1 cellular context compared by ENCODE assay signal in the genomic region with DNA sequence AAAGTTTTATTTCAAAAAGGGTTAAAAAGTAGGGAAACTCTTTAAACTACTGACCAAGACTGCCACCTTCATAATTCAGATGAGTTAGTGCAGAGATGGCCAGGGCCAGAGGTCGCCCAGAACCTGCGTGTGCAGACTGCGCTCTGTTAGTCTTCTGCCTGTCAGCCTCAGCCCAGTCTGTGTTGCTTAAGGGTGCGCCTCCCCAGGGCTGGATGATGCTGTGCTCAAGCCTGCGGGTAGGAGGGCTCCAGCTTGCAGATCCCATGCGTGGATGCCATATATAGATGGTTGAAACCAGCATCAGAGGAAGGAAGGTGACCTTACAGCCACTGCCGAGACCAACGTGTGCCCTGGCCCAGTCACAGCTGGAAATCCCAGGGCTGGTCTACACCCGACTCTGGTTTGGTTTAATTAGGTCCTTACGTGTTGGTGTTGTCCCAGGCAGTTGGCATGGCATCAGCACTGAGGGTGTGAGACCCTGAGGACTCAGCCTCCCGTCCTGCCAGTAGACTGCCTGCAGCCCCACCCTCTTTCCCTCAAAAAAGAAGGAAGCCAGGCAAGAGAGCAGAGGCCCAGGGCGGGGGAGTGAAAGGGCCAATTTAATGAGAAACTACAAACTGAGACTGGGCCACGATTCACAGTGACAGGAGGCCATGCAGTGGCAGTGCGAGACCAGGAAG.
TF ChIP-seq lines count a peak whose summit lies in the region.

No MANE protein-coding gene starts in this region.

TF ChIP-seq in H1, 55 proteins besides CTCF, POLR2A, EP300 and RAD21:
- TF ChIP-seq HDAC6 (IDR thresholded peaks at IDR 0.05; ENCODE audit: low read depth, low read length) (no peak), EZH2 (IDR thresholded peaks at IDR 0.05; ENCODE audit: low read depth, low read length, severe bottlenecking) (no peak), SIX5 (IDR thresholded peaks at IDR 0.05; ENCODE audit: low read depth, low read length) (no peak), SUZ12 (IDR thresholded peaks at IDR 0.05; ENCODE audit: low read length) (no peak), SP2 (IDR thresholded peaks at IDR 0.05; ENCODE audit: low read length) (no peak), POLR2AphosphoS5 (IDR thresholded peaks at IDR 0.05; ENCODE audit: low read depth, low read length) (no peak), CEBPB (IDR thresholded peaks at IDR 0.05; ENCODE audit: low read depth, low read length) (no peak)
- TF ChIP-seq, protein P1, sequence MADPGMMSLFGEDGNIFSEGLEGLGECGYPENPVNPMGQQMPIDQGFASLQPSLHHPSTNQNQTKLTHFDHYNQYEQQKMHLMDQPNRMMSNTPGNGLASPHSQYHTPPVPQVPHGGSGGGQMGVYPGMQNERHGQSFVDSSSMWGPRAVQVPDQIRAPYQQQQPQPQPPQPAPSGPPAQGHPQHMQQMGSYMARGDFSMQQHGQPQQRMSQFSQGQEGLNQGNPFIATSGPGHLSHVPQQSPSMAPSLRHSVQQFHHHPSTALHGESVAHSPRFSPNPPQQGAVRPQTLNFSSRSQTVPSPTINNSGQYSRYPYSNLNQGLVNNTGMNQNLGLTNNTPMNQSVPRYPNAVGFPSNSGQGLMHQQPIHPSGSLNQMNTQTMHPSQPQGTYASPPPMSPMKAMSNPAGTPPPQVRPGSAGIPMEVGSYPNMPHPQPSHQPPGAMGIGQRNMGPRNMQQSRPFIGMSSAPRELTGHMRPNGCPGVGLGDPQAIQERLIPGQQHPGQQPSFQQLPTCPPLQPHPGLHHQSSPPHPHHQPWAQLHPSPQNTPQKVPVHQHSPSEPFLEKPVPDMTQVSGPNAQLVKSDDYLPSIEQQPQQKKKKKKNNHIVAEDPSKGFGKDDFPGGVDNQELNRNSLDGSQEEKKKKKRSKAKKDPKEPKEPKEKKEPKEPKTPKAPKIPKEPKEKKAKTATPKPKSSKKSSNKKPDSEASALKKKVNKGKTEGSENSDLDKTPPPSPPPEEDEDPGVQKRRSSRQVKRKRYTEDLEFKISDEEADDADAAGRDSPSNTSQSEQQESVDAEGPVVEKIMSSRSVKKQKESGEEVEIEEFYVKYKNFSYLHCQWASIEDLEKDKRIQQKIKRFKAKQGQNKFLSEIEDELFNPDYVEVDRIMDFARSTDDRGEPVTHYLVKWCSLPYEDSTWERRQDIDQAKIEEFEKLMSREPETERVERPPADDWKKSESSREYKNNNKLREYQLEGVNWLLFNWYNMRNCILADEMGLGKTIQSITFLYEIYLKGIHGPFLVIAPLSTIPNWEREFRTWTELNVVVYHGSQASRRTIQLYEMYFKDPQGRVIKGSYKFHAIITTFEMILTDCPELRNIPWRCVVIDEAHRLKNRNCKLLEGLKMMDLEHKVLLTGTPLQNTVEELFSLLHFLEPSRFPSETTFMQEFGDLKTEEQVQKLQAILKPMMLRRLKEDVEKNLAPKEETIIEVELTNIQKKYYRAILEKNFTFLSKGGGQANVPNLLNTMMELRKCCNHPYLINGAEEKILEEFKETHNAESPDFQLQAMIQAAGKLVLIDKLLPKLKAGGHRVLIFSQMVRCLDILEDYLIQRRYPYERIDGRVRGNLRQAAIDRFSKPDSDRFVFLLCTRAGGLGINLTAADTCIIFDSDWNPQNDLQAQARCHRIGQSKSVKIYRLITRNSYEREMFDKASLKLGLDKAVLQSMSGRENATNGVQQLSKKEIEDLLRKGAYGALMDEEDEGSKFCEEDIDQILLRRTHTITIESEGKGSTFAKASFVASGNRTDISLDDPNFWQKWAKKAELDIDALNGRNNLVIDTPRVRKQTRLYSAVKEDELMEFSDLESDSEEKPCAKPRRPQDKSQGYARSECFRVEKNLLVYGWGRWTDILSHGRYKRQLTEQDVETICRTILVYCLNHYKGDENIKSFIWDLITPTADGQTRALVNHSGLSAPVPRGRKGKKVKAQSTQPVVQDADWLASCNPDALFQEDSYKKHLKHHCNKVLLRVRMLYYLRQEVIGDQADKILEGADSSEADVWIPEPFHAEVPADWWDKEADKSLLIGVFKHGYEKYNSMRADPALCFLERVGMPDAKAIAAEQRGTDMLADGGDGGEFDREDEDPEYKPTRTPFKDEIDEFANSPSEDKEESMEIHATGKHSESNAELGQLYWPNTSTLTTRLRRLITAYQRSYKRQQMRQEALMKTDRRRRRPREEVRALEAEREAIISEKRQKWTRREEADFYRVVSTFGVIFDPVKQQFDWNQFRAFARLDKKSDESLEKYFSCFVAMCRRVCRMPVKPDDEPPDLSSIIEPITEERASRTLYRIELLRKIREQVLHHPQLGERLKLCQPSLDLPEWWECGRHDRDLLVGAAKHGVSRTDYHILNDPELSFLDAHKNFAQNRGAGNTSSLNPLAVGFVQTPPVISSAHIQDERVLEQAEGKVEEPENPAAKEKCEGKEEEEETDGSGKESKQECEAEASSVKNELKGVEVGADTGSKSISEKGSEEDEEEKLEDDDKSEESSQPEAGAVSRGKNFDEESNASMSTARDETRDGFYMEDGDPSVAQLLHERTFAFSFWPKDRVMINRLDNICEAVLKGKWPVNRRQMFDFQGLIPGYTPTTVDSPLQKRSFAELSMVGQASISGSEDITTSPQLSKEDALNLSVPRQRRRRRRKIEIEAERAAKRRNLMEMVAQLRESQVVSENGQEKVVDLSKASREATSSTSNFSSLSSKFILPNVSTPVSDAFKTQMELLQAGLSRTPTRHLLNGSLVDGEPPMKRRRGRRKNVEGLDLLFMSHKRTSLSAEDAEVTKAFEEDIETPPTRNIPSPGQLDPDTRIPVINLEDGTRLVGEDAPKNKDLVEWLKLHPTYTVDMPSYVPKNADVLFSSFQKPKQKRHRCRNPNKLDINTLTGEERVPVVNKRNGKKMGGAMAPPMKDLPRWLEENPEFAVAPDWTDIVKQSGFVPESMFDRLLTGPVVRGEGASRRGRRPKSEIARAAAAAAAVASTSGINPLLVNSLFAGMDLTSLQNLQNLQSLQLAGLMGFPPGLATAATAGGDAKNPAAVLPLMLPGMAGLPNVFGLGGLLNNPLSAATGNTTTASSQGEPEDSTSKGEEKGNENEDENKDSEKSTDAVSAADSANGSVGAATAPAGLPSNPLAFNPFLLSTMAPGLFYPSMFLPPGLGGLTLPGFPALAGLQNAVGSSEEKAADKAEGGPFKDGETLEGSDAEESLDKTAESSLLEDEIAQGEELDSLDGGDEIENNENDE (IDR thresholded peaks at IDR 0.05; ENCODE audit: insufficient replicate concordance, low read length), result no peak
- TF ChIP-seq, protein P2, sequence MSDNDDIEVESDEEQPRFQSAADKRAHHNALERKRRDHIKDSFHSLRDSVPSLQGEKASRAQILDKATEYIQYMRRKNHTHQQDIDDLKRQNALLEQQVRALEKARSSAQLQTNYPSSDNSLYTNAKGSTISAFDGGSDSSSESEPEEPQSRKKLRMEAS (IDR thresholded peaks at IDR 0.05), result no peak
